ENCODE assay signal across 2 cellular contexts in the genomic region with DNA sequence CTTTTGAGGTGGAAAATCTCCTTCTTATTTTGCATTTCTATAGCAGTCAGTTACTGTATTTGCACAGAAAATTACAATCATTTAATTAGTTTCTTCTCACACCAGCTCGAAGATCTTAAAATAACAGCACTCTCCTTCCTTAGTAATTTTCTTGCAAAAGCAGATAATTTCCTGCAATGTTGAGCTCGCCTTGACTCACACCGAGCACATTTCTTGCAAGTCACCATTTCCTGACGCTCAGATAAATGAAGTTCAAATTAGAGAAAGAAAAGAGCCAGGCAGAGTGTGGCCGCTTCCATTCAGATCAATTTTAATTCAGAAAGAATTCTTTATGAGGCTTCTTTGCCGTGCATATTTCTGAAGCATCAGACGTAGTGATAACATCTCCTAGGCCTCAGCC.
TF ChIP-seq lines count a peak whose summit lies in the region.

No MANE protein-coding gene starts in this region.

TF ChIP-seq in SK-N-SH, 30 proteins besides CTCF, POLR2A, EP300 and RAD21 (continued from another document):
- TF ChIP-seq, protein P1, sequence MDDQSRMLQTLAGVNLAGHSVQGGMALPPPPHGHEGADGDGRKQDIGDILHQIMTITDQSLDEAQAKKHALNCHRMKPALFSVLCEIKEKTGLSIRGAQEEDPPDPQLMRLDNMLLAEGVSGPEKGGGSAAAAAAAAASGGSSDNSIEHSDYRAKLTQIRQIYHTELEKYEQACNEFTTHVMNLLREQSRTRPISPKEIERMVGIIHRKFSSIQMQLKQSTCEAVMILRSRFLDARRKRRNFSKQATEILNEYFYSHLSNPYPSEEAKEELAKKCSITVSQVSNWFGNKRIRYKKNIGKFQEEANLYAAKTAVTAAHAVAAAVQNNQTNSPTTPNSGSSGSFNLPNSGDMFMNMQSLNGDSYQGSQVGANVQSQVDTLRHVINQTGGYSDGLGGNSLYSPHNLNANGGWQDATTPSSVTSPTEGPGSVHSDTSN (IDR thresholded peaks at IDR 0.05): 0 out of 2 replicates have a peak, but pooled peaks have one; percentile 5
- TF ChIP-seq FOXJ3 (CRISPR knock-in tag; IDR thresholded peaks at IDR 0.05): no peak
- peak; percentile 13; the same call in 1 of the 2 replicates for TF ChIP-seq FOSL2 (IDR thresholded peaks at IDR 0.05; ENCODE audit: borderline replicate concordance, low read depth)

TF ChIP-seq in SK-N-SH treated with all-trans-retinoic acid at 6 μM for 48 hours, 23 proteins besides CTCF, POLR2A, EP300 and RAD21 (continued from another document):
- TF ChIP-seq, protein P2, sequence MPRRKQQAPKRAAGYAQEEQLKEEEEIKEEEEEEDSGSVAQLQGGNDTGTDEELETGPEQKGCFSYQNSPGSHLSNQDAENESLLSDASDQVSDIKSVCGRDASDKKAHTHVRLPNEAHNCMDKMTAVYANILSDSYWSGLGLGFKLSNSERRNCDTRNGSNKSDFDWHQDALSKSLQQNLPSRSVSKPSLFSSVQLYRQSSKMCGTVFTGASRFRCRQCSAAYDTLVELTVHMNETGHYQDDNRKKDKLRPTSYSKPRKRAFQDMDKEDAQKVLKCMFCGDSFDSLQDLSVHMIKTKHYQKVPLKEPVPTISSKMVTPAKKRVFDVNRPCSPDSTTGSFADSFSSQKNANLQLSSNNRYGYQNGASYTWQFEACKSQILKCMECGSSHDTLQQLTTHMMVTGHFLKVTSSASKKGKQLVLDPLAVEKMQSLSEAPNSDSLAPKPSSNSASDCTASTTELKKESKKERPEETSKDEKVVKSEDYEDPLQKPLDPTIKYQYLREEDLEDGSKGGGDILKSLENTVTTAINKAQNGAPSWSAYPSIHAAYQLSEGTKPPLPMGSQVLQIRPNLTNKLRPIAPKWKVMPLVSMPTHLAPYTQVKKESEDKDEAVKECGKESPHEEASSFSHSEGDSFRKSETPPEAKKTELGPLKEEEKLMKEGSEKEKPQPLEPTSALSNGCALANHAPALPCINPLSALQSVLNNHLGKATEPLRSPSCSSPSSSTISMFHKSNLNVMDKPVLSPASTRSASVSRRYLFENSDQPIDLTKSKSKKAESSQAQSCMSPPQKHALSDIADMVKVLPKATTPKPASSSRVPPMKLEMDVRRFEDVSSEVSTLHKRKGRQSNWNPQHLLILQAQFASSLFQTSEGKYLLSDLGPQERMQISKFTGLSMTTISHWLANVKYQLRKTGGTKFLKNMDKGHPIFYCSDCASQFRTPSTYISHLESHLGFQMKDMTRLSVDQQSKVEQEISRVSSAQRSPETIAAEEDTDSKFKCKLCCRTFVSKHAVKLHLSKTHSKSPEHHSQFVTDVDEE (CRISPR knock-in tag; IDR thresholded peaks at IDR 0.05): no peak
- no peak for TF ChIP-seq TOX (CRISPR knock-in tag; IDR thresholded peaks at IDR 0.05; ENCODE audit: borderline replicate concordance)
- TF ChIP-seq TCF4 (CRISPR knock-in tag; IDR thresholded peaks at IDR 0.05; ENCODE audit: borderline replicate concordance): no peak
- TF ChIP-seq PPARA (CRISPR knock-in tag; IDR thresholded peaks at IDR 0.05; ENCODE audit: borderline replicate concordance): no peak
- no peak for TF ChIP-seq ESRRG (CRISPR knock-in tag; IDR thresholded peaks at IDR 0.05)
- TF ChIP-seq ZC3H10 (CRISPR knock-in tag; IDR thresholded peaks at IDR 0.05): no peak
- TF ChIP-seq ZFP3 (CRISPR knock-in tag; IDR thresholded peaks at IDR 0.05): no peak
TF ChIP-seq in SK-N-SH treated with all-trans-retinoic acid at 6 μM for 48 hours: peak in this region for 0.
